10 cellular contexts compared by ENCODE assay signal in genomic region chr17:83076930-83077329, GRCh38. TPM values are rescaled to one million over a fixed set of nuclear protein-coding genes. Genes with fewer than 3 reads are reported as not detected.
DNase-seq lines count a peak whose midpoint lies in the region; FAIRE-seq and TF ChIP-seq lines count a peak whose summit lies in the region.
"Had no signal": no experiment of that assay in that cellular context is flagged by ENCODE, and none has a peak within 500 bp of the region (broad histone marks: within the 10 kb centered on the region; RNA-seq: fewer than 3 reads in every experiment).

No MANE protein-coding gene starts in this region.

- in situ Hi-C loops in transverse colon (cut with MboI; ENCODE audit: low pct_ligation_motif_present in 1 of 4, low pct_unique_long_range_greater_than_20kb in 1 of 4, low sequenced_read_pairs in 3 of 4): no loop called here

- H3K4me1 Mint-ChIP-seq in activated naive CD8-positive, alpha-beta T cell (ENCODE audit: low read depth): peaks cover 7% of the 10 kb centered on the region
- peaks cover 7% of the 10 kb centered on the region for H3K4me1 Mint-ChIP-seq in activated naive CD8-positive, alpha-beta T cell treated with anti-CD3 and anti-CD28 coated beads for 36 hours
- H3K4me1 Mint-ChIP-seq in endodermal cell: peaks cover 2% of the 10 kb centered on the region

- 50 to 74% methylated on average over 2 to 6 of the region's 6 CpGs for WGBS in endodermal cell (ENCODE audit: insufficient coverage in 1 of 2, insufficient read length in 1 of 2), 2 experiments
- WGBS in transverse colon (ENCODE audit: low coverage in 1 of 2), 2 donors: 29 to 56% methylated on average over 1 to 6 of the region's 6 CpGs

- H3K36me3 Mint-ChIP-seq in activated naive CD8-positive, alpha-beta T cell: no peaks in the 10 kb centered on the region
- no peaks in the 10 kb centered on the region for H3K36me3 Mint-ChIP-seq in activated naive CD8-positive, alpha-beta T cell treated with anti-CD3 and anti-CD28 coated beads for 36 hours
- H3K36me3 Mint-ChIP-seq in endodermal cell (ENCODE audit: low read depth): no peaks in the 10 kb centered on the region

- H3K4me3 ChIP-seq in OCI-LY3 (ENCODE audit: low read length): no peak overlapping the region
- no peak overlapping the region for H3K4me3 ChIP-seq in endodermal cell (ENCODE audit: low read length)
- no peak overlapping the region for H3K4me3 ChIP-seq in transverse colon
- H3K4me3 ChIP-seq: pancreas had no signal

- no peaks in the 10 kb centered on the region for H3K79me2 ChIP-seq in OCI-LY3 (ENCODE audit: low read length)

- no peaks in the 10 kb centered on the region for H3K27me3 Mint-ChIP-seq in activated naive CD8-positive, alpha-beta T cell
- H3K27me3 Mint-ChIP-seq in activated naive CD8-positive, alpha-beta T cell treated with anti-CD3 and anti-CD28 coated beads for 36 hours: peaks cover 11% of the 10 kb centered on the region
- H3K27me3 Mint-ChIP-seq in endodermal cell (ENCODE audit: insufficient read depth): peaks cover 36% of the 10 kb centered on the region

- no peaks in the 10 kb centered on the region for H3K36me3 ChIP-seq in OCI-LY3 (replicated peaks; ENCODE audit: low read depth, low read length)
- H3K36me3 ChIP-seq in endodermal cell (ENCODE audit: control insufficient read depth, insufficient read depth, low read length): no peaks in the 10 kb centered on the region
- no peaks in the 10 kb centered on the region for H3K36me3 ChIP-seq in transverse colon
- H3K36me3 ChIP-seq: pancreas had no signal

- H3K9ac ChIP-seq in OCI-LY3 (ENCODE audit: low read length) (no peak overlapping the region), endodermal cell (ENCODE audit: extremely low read depth, low read length, poor library complexity, severe bottlenecking) (no peak overlapping the region)

- intact Hi-C loops in transverse colon (cut with DNase I; ENCODE audit: low total_unique reads): no loop called here

- no peak for TF ChIP-seq EP300 in transverse colon (IDR thresholded peaks at IDR 0.05; ENCODE audit: low read depth)

- H3K9me3 Mint-ChIP-seq in activated naive CD8-positive, alpha-beta T cell (ENCODE audit: low read depth): no peaks in the 10 kb centered on the region
- H3K9me3 Mint-ChIP-seq in activated naive CD8-positive, alpha-beta T cell treated with anti-CD3 and anti-CD28 coated beads for 36 hours: no peaks in the 10 kb centered on the region
- no peaks in the 10 kb centered on the region for H3K9me3 Mint-ChIP-seq in endodermal cell

- H3K9me3 ChIP-seq in OCI-LY3 (ENCODE audit: insufficient read depth, low read length): no peaks in the 10 kb centered on the region
- no peaks in the 10 kb centered on the region for H3K9me3 ChIP-seq in endodermal cell (ENCODE audit: control insufficient read depth, low read length)
- no peaks in the 10 kb centered on the region for H3K9me3 ChIP-seq in transverse colon
- H3K9me3 ChIP-seq: pancreas had no signal

- H3K27me3 ChIP-seq in OCI-LY3 (ENCODE audit: low read depth, low read length): no peaks in the 10 kb centered on the region
- peaks cover 47% of the 10 kb centered on the region for H3K27me3 ChIP-seq in endodermal cell (ENCODE audit: control insufficient read depth, insufficient read depth, low read length, poor library complexity, severe bottlenecking)
- H3K27me3 ChIP-seq in transverse colon: peaks cover 16% of the 10 kb centered on the region
- H3K27me3 ChIP-seq: pancreas had no signal

- H3K4me1 ChIP-seq in OCI-LY3 (ENCODE audit: low read length) (no peaks in the 10 kb centered on the region), endodermal cell (ENCODE audit: control insufficient read depth, insufficient read depth, low read length) (no peaks in the 10 kb centered on the region), transverse colon (peaks cover 22 to 35% (median 27%) of the 10 kb centered on the region in 4 donors)

- FAIRE-seq in GM19239 (lab: Jason Lieb, UNC): no peak
- FAIRE-seq: pancreas had no signal

- H4K20me1 ChIP-seq in OCI-LY3 (ENCODE audit: insufficient read depth, low read length): no peaks in the 10 kb centered on the region

- H3K27ac ChIP-seq in OCI-LY3 (ENCODE audit: low read length) (no peak overlapping the region), endodermal cell (ENCODE audit: low read depth, low read length) (no peak overlapping the region), transverse colon (no peak overlapping the region)
- H3K27ac ChIP-seq: pancreas had no signal

- no peak for DNase-seq in activated naive CD8-positive, alpha-beta T cell treated with anti-CD3 and anti-CD28 coated beads for 36 hours
- DNase-seq in endodermal cell: peak; percentile 70
- DNase-seq in transverse colon: no peak
- no peak for DNase-seq in NCI-H510A (lab: John Stamatoyannopoulos, UW)
- DNase-seq in GF-D8 (lab: John Stamatoyannopoulos, UW): no peak
- DNase-seq in GM19239 (ENCODE audit: insufficient read length, low spot score): no peak
- DNase-seq: activated CD8-positive, alpha-beta memory T cell treated with anti-CD3 and anti-CD28 coated beads, Interleukin-2, amount 50 U/mL, for 4 hours had no signal

- no peak overlapping the region for H3K27ac Mint-ChIP-seq in activated naive CD8-positive, alpha-beta T cell
- no peak overlapping the region for H3K27ac Mint-ChIP-seq in activated naive CD8-positive, alpha-beta T cell treated with anti-CD3 and anti-CD28 coated beads for 36 hours
- H3K27ac Mint-ChIP-seq in endodermal cell: no peak overlapping the region

- no peak overlapping the region for H2AFZ ChIP-seq in OCI-LY3 (ENCODE audit: low read depth, low read length)

- H3K4me2 ChIP-seq in OCI-LY3 (ENCODE audit: low read length): no peak overlapping the region

- TF ChIP-seq CTCF in OCI-LY3 (IDR thresholded peaks at IDR 0.05; ENCODE audit: low read depth, low read length) (peak; percentile 28), endodermal cell (conservative IDR thresholded peaks at IDR 0.05) (peak; percentile 60), transverse colon (IDR thresholded peaks at IDR 0.05) (peak in 3 of 5 experiments; percentile 14 to 31 (median 16))

- H3K4me3 Mint-ChIP-seq in activated naive CD8-positive, alpha-beta T cell: peak overlapping the region; percentile 45
- H3K4me3 Mint-ChIP-seq in activated naive CD8-positive, alpha-beta T cell treated with anti-CD3 and anti-CD28 coated beads for 36 hours: no peak overlapping the region
- no peak overlapping the region for H3K4me3 Mint-ChIP-seq in endodermal cell

- no peak for TF ChIP-seq POLR2A in transverse colon (IDR thresholded peaks at IDR 0.05)

RNA-seq across cellular contexts. Expression of gene METRNL, which starts 2.5 kb away (rescaled TPM):
- total RNA-seq in activated naive CD8-positive, alpha-beta T cell treated with anti-CD3 and anti-CD28 coated beads for 36 hours: 1 to 10 TPM; 4.7 to 5.9 TPM
- total RNA-seq in endodermal cell: 10 to 100 TPM in 1 of 2 donors, 1 to 10 TPM in 1; 7.3 to 10.3 TPM
- polyA plus RNA-seq in endodermal cell (2013, experiment 1 of 2): 17.8 TPM
- polyA plus RNA-seq in endodermal cell (2013, experiment 2 of 2): 16.6 TPM
- 100 to 1,000 TPM in 2 of 4 donors, 10 to 100 TPM in 2; 46.8 to 325 (median 112) TPM for total RNA-seq in transverse colon

Comparison
In these comparisons a context has a peak if more than half of its experiments do, and no peak if none do; other contexts are left out.
1. RNA of gene METRNL, which starts 2.5 kb away (total RNA-seq): 46.8 to 325 TPM in transverse colon; 7.3 to 10.3 TPM in endodermal cell and 4.7 to 5.9 TPM in activated naive CD8-positive, alpha-beta T cell treated with anti-CD3 and anti-CD28 coated beads for 36 hours; every median in the first group is over 4 times any median in the second.
2. Peak in every context shown above with its lines, with median percentiles within 50 percentile points of each other: CTCF ChIP-seq.